Comparison of ENCODE assay signal across 20 cellular contexts in genomic region chrX:22527302-22527701, GRCh38.
A peak's percentile ranks its signal among the peaks of the same experiment; 100 is the strongest.
DNase-seq lines count a peak whose midpoint lies in the region; ATAC-seq, FAIRE-seq and TF ChIP-seq lines count a peak whose summit lies in the region.
"Had no signal": no experiment of that assay in that cellular context is flagged by ENCODE, and none has a peak within 500 bp of the region (broad histone marks: within the 10 kb centered on the region; RNA-seq: fewer than 3 reads in every experiment).

No MANE protein-coding gene starts in this region.

- H3K36me3 ChIP-seq in PC-3 (ENCODE audit: low read depth, low read length) (no peaks in the 10 kb centered on the region), pancreas (no peaks in the 10 kb centered on the region)
- H3K36me3 ChIP-seq: MG63 had no signal

- peaks cover 19% of the 10 kb centered on the region for H3K4me1 ChIP-seq in PC-3 (ENCODE audit: insufficient read depth, low read length)
- H3K4me1 ChIP-seq in pancreas, result no peaks in the 10 kb centered on the region

- no peaks in the 10 kb centered on the region for H3K9me2 ChIP-seq in PC-3 (replicated peaks; ENCODE audit: low read length)

- no peaks in the 10 kb centered on the region for H3K79me2 ChIP-seq in PC-3 (ENCODE audit: low read length)

- CTCF ChIA-PET in PC-3 (lab: Charles Lee), result no interaction called here

- no peak overlapping the region for H3K4me3 Mint-ChIP-seq in stimulated activated memory B cell treated with anti-CD40 and anti-IgM and Interleukin-4, amounts not matched to agents 10 μg/mL and 1 μg/mL and 100 μg/mL, for 72 hours
- H3K4me3 Mint-ChIP-seq: CD8-positive, alpha-beta memory T cell had no signal

- no TSS peak for BruUV-seq in PC-3 (replicated peaks; lab: Mats Ljungman, UMichigan)

- peaks cover 3% of the 10 kb centered on the region for H3K9me3 Mint-ChIP-seq in stimulated activated memory B cell treated with anti-CD40 and anti-IgM and Interleukin-4, amounts not matched to agents 10 μg/mL and 1 μg/mL and 100 μg/mL, for 72 hours

- H3F3A ChIP-seq in PC-3 (ENCODE audit: low read length, unreplicated experiment), result no peaks in the 10 kb centered on the region

- 5 to 12% methylated on average over 1 of the region's 1 CpG for WGBS in pancreas, 2 donors

- H3K27ac ChIP-seq in PC-3 (ENCODE audit: low read length) (peak overlapping the region; percentile 90; the same call in 1 of the 2 replicates), pancreas (no peak overlapping the region)

- FAIRE-seq in pancreas (lab: Jason Lieb, UNC), result no peak
- FAIRE-seq: H54 had no signal

- ATAC-seq in PC-3 (no peak), pancreas (no peak)
- no peak for ATAC-seq in stimulated activated memory B cell treated with anti-CD40 and anti-IgM and Interleukin-4, amounts not matched to agents 10 μg/mL and 1 μg/mL and 100 μg/mL, for 72 hours
- ATAC-seq: T-helper 17 cell had no signal

- H2AFZ ChIP-seq in PC-3 (ENCODE audit: low read length), result no peak overlapping the region

- no peak overlapping the region for H3K4me2 ChIP-seq in PC-3 (ENCODE audit: low read length)

- H3K4me3 ChIP-seq in PC-3 (ENCODE audit: low read length) (no peak overlapping the region), pancreas (no peak overlapping the region)
- H3K4me3 ChIP-seq: MG63 had no signal

- H3K9me3 ChIP-seq in PC-3 (ENCODE audit: low read length) (no peaks in the 10 kb centered on the region), pancreas (no peaks in the 10 kb centered on the region)
- H3K9me3 ChIP-seq: MG63 had no signal

- POLR2A ChIA-PET in PC-3 (lab: Charles Lee; ENCODE audit: unreplicated experiment), result no interaction called here

- H3K36me3 Mint-ChIP-seq in stimulated activated memory B cell treated with anti-CD40 and anti-IgM and Interleukin-4, amounts not matched to agents 10 μg/mL and 1 μg/mL and 100 μg/mL, for 72 hours, result no peaks in the 10 kb centered on the region
- H3K36me3 Mint-ChIP-seq: CD8-positive, alpha-beta memory T cell had no signal

- intact Hi-C loops in PC-3 (cut with micrococcal nuclease), result loop anchor here (10.0 kb wide), 2 partner anchors 153 to 213 kb away; no protein-coding TSS in a partner anchor
- intact Hi-C loops in pancreas (cut with DNase I), result no loop called here

- no peaks in the 10 kb centered on the region for H4K20me1 ChIP-seq in PC-3 (ENCODE audit: low read length)

- H3K27me3 ChIP-seq in PC-3 (ENCODE audit: low read length), result no peaks in the 10 kb centered on the region
- peaks cover 0 to 8% (median 1%) of the 10 kb centered on the region in 4 donors for H3K27me3 ChIP-seq in pancreas
- H3K27me3 ChIP-seq: MG63 had no signal

- TF ChIP-seq CTCF in PC-3 (conservative IDR thresholded peaks at IDR 0.05; ENCODE audit: low read depth, low read length) (no peak), pancreas (IDR thresholded peaks at IDR 0.05) (no peak)

- H3K9ac ChIP-seq in PC-3 (ENCODE audit: low read length), result peak overlapping the region; percentile 52; the same call in 1 of the 2 replicates

- peaks cover 27% of the 10 kb centered on the region for H3K4me1 Mint-ChIP-seq in stimulated activated memory B cell treated with anti-CD40 and anti-IgM and Interleukin-4, amounts not matched to agents 10 μg/mL and 1 μg/mL and 100 μg/mL, for 72 hours
- H3K4me1 Mint-ChIP-seq: CD8-positive, alpha-beta memory T cell; T-helper 17 cell had no signal

- no peaks in the 10 kb centered on the region for H3K27me3 Mint-ChIP-seq in stimulated activated memory B cell treated with anti-CD40 and anti-IgM and Interleukin-4, amounts not matched to agents 10 μg/mL and 1 μg/mL and 100 μg/mL, for 72 hours
- H3K27me3 Mint-ChIP-seq: T-helper 17 cell had no signal

- peak; percentile 13 for DNase-seq in NCI-H2107 treated with DMSO at 0.1 percent for 48 hours (lab: John Stamatoyannopoulos, UW; ENCODE audit: unreplicated experiment)
- DNase-seq in NCI-H2107 (lab: John Stamatoyannopoulos, UW), result no peak
- DNase-seq in NCI-H146 (lab: John Stamatoyannopoulos, UW), result peak; percentile 81
- no peak for DNase-seq in PC-3
- no peak for DNase-seq in pancreas
- no peak for DNase-seq in MV-4-11 (lab: John Stamatoyannopoulos, UW)
- DNase-seq in pons (ENCODE audit: low spot score), result no peak
- DNase-seq: 8988T; CD8-positive, alpha-beta memory T cell; GDM1; IMR-90; Karpas-422; MG63; NCI-H1694 treated with DMSO at 0.1 percent for 48 hours; NCI-H2171 treated with DMSO at 0.1 percent for 48 hours; NCI-H446 treated with DMSO at 0.1 percent for 48 hours; NCI-H82; T-helper 17 cell had no signal

- peak overlapping the region; percentile 71 for H3K27ac Mint-ChIP-seq in stimulated activated memory B cell treated with anti-CD40 and anti-IgM and Interleukin-4, amounts not matched to agents 10 μg/mL and 1 μg/mL and 100 μg/mL, for 72 hours
- H3K27ac Mint-ChIP-seq: CD8-positive, alpha-beta memory T cell; T-helper 17 cell had no signal

Comparison
In these comparisons a context has a peak if more than half of its experiments do, and no peak if none do; other contexts are left out.
1. DNase-seq: peak in NCI-H2107 treated with DMSO at 0.1 percent for 48 hours (single experiment) and NCI-H146 (single experiment); none in NCI-H2107 (single experiment), PC-3 (single experiment), pancreas (0 of 6), MV-4-11 (single experiment) and pons (single experiment).